Comparison of ENCODE assay signal across 8 cellular contexts in the genomic region with DNA sequence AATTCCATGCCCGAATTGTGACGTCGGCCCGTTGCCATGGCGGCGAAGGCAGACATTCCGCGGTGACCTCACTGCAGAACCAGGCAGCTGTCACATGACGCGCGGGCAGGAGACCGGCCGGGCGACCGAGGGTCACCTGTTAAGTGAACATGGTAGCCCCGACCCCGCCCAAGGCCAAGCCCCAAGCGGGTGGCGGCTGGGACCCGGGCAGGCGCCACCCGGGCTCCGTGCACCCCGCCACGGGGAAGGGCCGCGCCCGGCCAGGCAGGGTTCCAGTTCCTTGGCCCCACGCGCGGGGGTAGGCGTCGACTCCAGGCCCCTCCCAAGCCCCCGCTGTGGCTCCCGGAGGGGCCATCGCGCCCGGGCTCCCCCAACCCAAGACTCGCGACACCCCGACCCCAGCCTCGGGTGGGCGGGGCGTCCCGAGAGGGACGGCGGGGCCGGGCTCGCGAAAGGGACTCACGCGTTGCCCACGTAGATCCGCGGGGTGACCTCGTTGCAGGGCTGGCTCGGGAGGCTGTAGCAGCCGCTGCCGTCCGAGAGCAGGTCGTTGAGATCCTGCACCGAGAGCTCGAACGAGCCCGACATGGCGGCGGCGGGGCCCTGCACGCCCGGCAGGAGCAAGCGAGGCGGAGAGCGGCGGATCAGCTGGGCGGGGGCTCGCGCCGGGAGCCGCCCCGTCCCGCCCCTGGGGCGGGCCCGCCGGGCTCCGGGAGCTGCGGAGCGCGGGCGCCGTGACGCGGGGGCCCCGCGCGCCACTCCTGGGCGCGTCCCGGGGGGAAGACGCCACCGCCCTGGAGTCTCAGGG. TPM values are rescaled to one million over a fixed set of nuclear protein-coding genes. Genes with fewer than 3 reads are reported as not detected.
A peak's percentile ranks its signal among the peaks of the same experiment; 100 is the strongest.
DNase-seq lines count a peak whose midpoint lies in the region; ATAC-seq and TF ChIP-seq lines count a peak whose summit lies in the region.

A gene (minus strand): TSS at position 641 of the 808 bp plus-strand sequence. CDS start 53 bp downstream, at position 588.

- no peaks in the 10 kb centered on the region for H3K27me3 ChIP-seq in breast epithelium
- peaks cover 22% of the 10 kb centered on the region for H3K27me3 ChIP-seq in iPS-18a (ENCODE audit: control insufficient read depth, insufficient read depth, low read length)
- H3K27me3 ChIP-seq in gastrocnemius medialis = no peaks in the 10 kb centered on the region

- peak within 1 kb of the TSS; percentile 81 for H3K9ac ChIP-seq in iPS-18a (ENCODE audit: low read length)

- H3K27ac ChIP-seq in VCaP (peak within 1 kb of the TSS; percentile 95), breast epithelium (peak within 1 kb of the TSS; percentile 99 to 100), iPS-18a (ENCODE audit: low read length) (peak within 1 kb of the TSS; percentile 66), gastrocnemius medialis (peak within 1 kb of the TSS; percentile 98 to 100 (median 100))

- TF ChIP-seq POLR2A in breast epithelium (IDR thresholded peaks at IDR 0.05) = no peak
- TF ChIP-seq POLR2A in gastrocnemius medialis (IDR thresholded peaks at IDR 0.05) = peak; percentile 93 to 97

- H3K4me3 ChIP-seq in GM12875 (ENCODE audit: low read depth, low read length) = peak within 1 kb of the TSS; percentile 48
- peak within 1 kb of the TSS; percentile 78 to 97 (median 95) for H3K4me3 ChIP-seq in breast epithelium
- peak within 1 kb of the TSS; percentile 77 for H3K4me3 ChIP-seq in iPS-18a (ENCODE audit: low read length)
- peak within 1 kb of the TSS; percentile 77 to 100 (median 92) for H3K4me3 ChIP-seq in gastrocnemius medialis

- peak; percentile 94 for ATAC-seq in HG02759 (IDR thresholded peaks at IDR 0.05; ENCODE audit: unreplicated experiment)
- peak; percentile 67 to 81 for ATAC-seq in gastrocnemius medialis
- ATAC-seq in HG03469 (IDR thresholded peaks at IDR 0.05; ENCODE audit: unreplicated experiment) = no peak

- H3K36me3 ChIP-seq in breast epithelium (peaks cover 8% of the 10 kb centered on the region), iPS-18a (ENCODE audit: control insufficient read depth, low read depth, low read length) (peaks cover 17% of the 10 kb centered on the region), gastrocnemius medialis (peaks cover 0 to 7% of the 10 kb centered on the region in 2 donors)

- H3K4me1 ChIP-seq in breast epithelium = no peaks in the 10 kb centered on the region
- H3K4me1 ChIP-seq in iPS-18a (ENCODE audit: control insufficient read depth, low read depth, low read length) = no peaks in the 10 kb centered on the region
- peaks cover 47 to 49% of the 10 kb centered on the region in 2 donors for H3K4me1 ChIP-seq in gastrocnemius medialis

- intact Hi-C loops in breast epithelium (cut with DNase I; ENCODE audit: low total_unique reads) (loop anchor here (10.0 kb wide), 1 partner anchor 56 kb away; a partner anchor contains a TSS), gastrocnemius medialis (cut with DNase I; ENCODE audit: low total_unique reads) (loop anchor here (1.0 to 10.0 kb wide), 5 partner anchors 68 to 1516 kb away; a partner anchor contains a TSS)

- TF ChIP-seq CTCF in GM12875 (IDR thresholded peaks at IDR 0.05; ENCODE audit: borderline replicate concordance, insufficient read depth, low read depth, low read length) (no peak), VCaP (conservative IDR thresholded peaks at IDR 0.05) (no peak; the same call in 1 of the 2 replicates), breast epithelium (IDR thresholded peaks at IDR 0.05) (no peak), gastrocnemius medialis (IDR thresholded peaks at IDR 0.05 in 4 of 5, conservative IDR thresholded peaks at IDR 0.05 in 1 of 5) (no peak)

- in situ Hi-C loops in gastrocnemius medialis (cut with MboI; ENCODE audit: low sequenced_read_pairs in 4 of 4) = no loop called here

- DNase-seq in NCI-H2081 (lab: John Stamatoyannopoulos, UW) (peak; percentile 72 to 82), breast epithelium (ENCODE audit: low spot score in 2 of 2) (peak; percentile 97), gastrocnemius medialis (peak; percentile 96 to 98)

- H3K9me3 ChIP-seq in breast epithelium (no peaks in the 10 kb centered on the region), iPS-18a (ENCODE audit: control insufficient read depth, low read depth, low read length) (no peaks in the 10 kb centered on the region), gastrocnemius medialis (no peaks in the 10 kb centered on the region)

RNA-seq across cellular contexts. Expression of the gene that starts here (rescaled TPM):
- total RNA-seq in breast epithelium (10 to 100 TPM; 51.5 to 74.9 (median 62.6) TPM), gastrocnemius medialis (100 to 1,000 TPM; 121 to 184 (median 145) TPM)
